8 cellular contexts compared by ENCODE assay signal in genomic region chr11:16738198-16738948, GRCh38. TPM values are rescaled to one million over a fixed set of nuclear protein-coding genes. Genes with fewer than 3 reads are reported as not detected.
DNase-seq lines count a peak whose midpoint lies in the region; ATAC-seq, FAIRE-seq and TF ChIP-seq lines count a peak whose summit lies in the region.

TSS of gene C11orf58 (plus strand) at chr11:16738647. CDS start at chr11:16738779, 132 bp downstream.

- H3K27ac ChIP-seq in pancreas (peak within 1 kb of the TSS; percentile 93 to 96 (median 94)), tibial artery (peak within 1 kb of the TSS; percentile 94)

- 1% methylated on average over 46 of the region's 46 CpGs for WGBS in pancreas, 2 donors

- peaks cover 22% of the 10 kb centered on the region for H3K4me1 Mint-ChIP-seq in activated naive CD8-positive, alpha-beta T cell treated with anti-CD3 and anti-CD28 coated beads, Interleukin-2, amount 50 U/mL, for 24 hours

- TF ChIP-seq CTCF in GM12865 (IDR thresholded peaks at IDR 0.05; ENCODE audit: insufficient read depth, low read depth, low read length, missing control alignments), result no peak
- no peak for TF ChIP-seq CTCF in pancreas (IDR thresholded peaks at IDR 0.05)
- peak in 1 of 2 experiments; percentile 15 for TF ChIP-seq CTCF in tibial artery (IDR thresholded peaks at IDR 0.05)

- H3K27ac Mint-ChIP-seq in activated naive CD8-positive, alpha-beta T cell treated with anti-CD3 and anti-CD28 coated beads, Interleukin-2, amount 50 U/mL, for 24 hours, result no peak within 1 kb of the TSS

- peaks cover 1% of the 10 kb centered on the region for H3K27me3 Mint-ChIP-seq in activated naive CD8-positive, alpha-beta T cell treated with anti-CD3 and anti-CD28 coated beads, Interleukin-2, amount 50 U/mL, for 24 hours

- H3K4me3 Mint-ChIP-seq in activated naive CD8-positive, alpha-beta T cell treated with anti-CD3 and anti-CD28 coated beads, Interleukin-2, amount 50 U/mL, for 24 hours, result no peak within 1 kb of the TSS

- peak; percentile 96 for FAIRE-seq in pancreas (lab: Jason Lieb, UNC)

- H3K9me3 Mint-ChIP-seq in activated naive CD8-positive, alpha-beta T cell treated with anti-CD3 and anti-CD28 coated beads, Interleukin-2, amount 50 U/mL, for 24 hours, result no peaks in the 10 kb centered on the region

- peak within 1 kb of the TSS; percentile 99 for H3K4me3 ChIP-seq in GM12865 (ENCODE audit: low read depth, low read length)
- H3K4me3 ChIP-seq in pancreas, result peak within 1 kb of the TSS; percentile 57 to 72 (median 64)
- peak within 1 kb of the TSS; percentile 63 to 65 for H3K4me3 ChIP-seq in tibial artery

- DNase-seq in GM12865 (ENCODE audit: low read depth), result peak; percentile 95
- DNase-seq in NCI-H1417 treated with DMSO at 0.1 percent for 48 hours (lab: John Stamatoyannopoulos, UW), result peak; percentile 75
- DNase-seq in SW480 (ENCODE audit: low spot score), result peak; percentile 97
- DNase-seq in activated naive CD8-positive, alpha-beta T cell treated with anti-CD3 and anti-CD28 coated beads, Interleukin-2, amount 50 U/mL, for 24 hours, result peak; percentile 90
- peak; percentile 96 for DNase-seq in Right ventricle myocardium superior
- DNase-seq in pancreas, result peak; percentile 92 to 96 (median 95)
- DNase-seq in tibial artery, result peak; percentile 98

- H3K36me3 ChIP-seq in pancreas (no peaks in the 10 kb centered on the region), tibial artery (peaks cover 0 to 10% (median 0%) of the 10 kb centered on the region in 3 donors)

- ATAC-seq in HG02763 (IDR thresholded peaks at IDR 0.05; ENCODE audit: unreplicated experiment) (peak; percentile 99), Right ventricle myocardium superior (ENCODE audit: poor library complexity) (peak; percentile 97), pancreas (peak; percentile 93 to 98 (median 96))
- ATAC-seq in activated naive CD8-positive, alpha-beta T cell treated with anti-CD3 and anti-CD28 coated beads, Interleukin-2, amount 50 U/mL, for 24 hours, result peak; percentile 98

- peaks cover 4 to 35% (median 24%) of the 10 kb centered on the region in 3 donors for H3K4me1 ChIP-seq in pancreas
- peaks cover 0 to 44% (median 33%) of the 10 kb centered on the region in 4 donors for H3K4me1 ChIP-seq in tibial artery

- intact Hi-C loops in Right ventricle myocardium superior (cut with DNase I), result no loop called here
- intact Hi-C loops in pancreas (cut with DNase I), result no loop called here
- intact Hi-C loops in tibial artery (cut with DNase I; ENCODE audit: low total_unique reads), result no loop called here

- H3K27me3 ChIP-seq in pancreas (no peaks in the 10 kb centered on the region), tibial artery (no peaks in the 10 kb centered on the region)

- H3K9me3 ChIP-seq in pancreas (no peaks in the 10 kb centered on the region), tibial artery (no peaks in the 10 kb centered on the region)

- peaks cover 17% of the 10 kb centered on the region for H3K36me3 Mint-ChIP-seq in activated naive CD8-positive, alpha-beta T cell treated with anti-CD3 and anti-CD28 coated beads, Interleukin-2, amount 50 U/mL, for 24 hours (ENCODE audit: low read depth)

RNA-seq across cellular contexts. Expression of gene C11orf58, which starts in this region (rescaled TPM):
- total RNA-seq in Right ventricle myocardium superior, result 110 TPM
- total RNA-seq in pancreas, result 10 to 100 TPM; 39.3 to 63.1 (median 53.5) TPM
- 10 to 100 TPM; 42.1 to 73.6 TPM for polyA plus RNA-seq in pancreas

Comparison
In these comparisons a context has a peak if more than half of its experiments do, and no peak if none do; other contexts are left out.
1. Peak in every context shown above with its lines: DNase-seq, ATAC-seq, H3K4me3 ChIP-seq and H3K27ac ChIP-seq.